Comparison of ENCODE assay signal across 8 cellular contexts in the genomic region with DNA sequence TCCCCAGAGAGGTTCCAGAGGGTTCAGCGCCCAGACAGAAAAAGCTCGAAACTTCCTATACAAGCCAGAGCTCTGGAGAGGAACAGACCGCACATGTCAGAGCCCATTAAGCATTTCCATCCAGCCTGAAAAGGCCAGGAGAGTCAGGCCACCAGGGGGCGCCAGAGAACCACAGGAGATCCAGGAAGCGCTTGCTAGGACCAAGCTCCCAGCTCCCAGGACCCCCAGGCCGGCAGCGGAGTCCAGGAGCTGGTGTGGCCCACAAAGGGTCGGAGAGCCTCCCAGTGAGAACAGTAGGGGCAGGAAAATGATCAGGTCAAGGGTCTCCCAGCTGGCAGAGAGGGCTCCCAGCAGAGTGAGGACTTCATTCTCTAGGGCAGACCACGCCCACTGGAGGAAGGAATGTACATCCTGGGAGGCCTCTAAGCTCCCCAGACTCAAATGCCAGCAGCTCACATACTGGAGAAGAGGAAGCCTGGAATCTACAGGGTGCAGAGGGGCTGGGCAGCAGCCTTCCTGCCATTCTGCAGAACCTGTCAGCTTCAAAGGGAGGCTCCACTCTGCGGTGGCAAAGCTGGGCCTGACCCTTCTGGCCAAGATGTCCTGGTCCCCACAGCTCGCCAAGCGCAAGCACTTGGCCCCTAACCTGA. TPM values are rescaled to one million over a fixed set of nuclear protein-coding genes. Genes with fewer than 3 reads are reported as not detected.
DNase-seq lines count a peak whose midpoint lies in the region; ATAC-seq and TF ChIP-seq lines count a peak whose summit lies in the region.

No MANE protein-coding gene starts in this region.

- TF ChIP-seq CTCF in GM12801 (IDR thresholded peaks at IDR 0.05; ENCODE audit: extremely low read depth, insufficient read length) = peak; percentile 39
- TF ChIP-seq CTCF in osteoblast (IDR thresholded peaks at IDR 0.05; ENCODE audit: extremely low read depth, low read depth, low read length) = peak; percentile 98

- no peak for ATAC-seq in HG03108 (IDR thresholded peaks at IDR 0.05; ENCODE audit: unreplicated experiment)

- no peak overlapping the region for H3K27ac ChIP-seq in osteoblast (ENCODE audit: low read depth, low read length)

- H2AFZ ChIP-seq in osteoblast (ENCODE audit: low read length) = peak overlapping the region; percentile 93

- peaks cover 14% of the 10 kb centered on the region for H3K4me1 ChIP-seq in osteoblast (ENCODE audit: insufficient read depth, low read length)

- H3K27me3 ChIP-seq in osteoblast (ENCODE audit: insufficient read depth, low read length) = no peaks in the 10 kb centered on the region

- H3K4me3 ChIP-seq in osteoblast (ENCODE audit: insufficient read depth, low read length) = peak overlapping the region; percentile 65

- H3K4me2 ChIP-seq in osteoblast (ENCODE audit: insufficient read depth, low read length) = peak overlapping the region; percentile 83

- peaks cover 6% of the 10 kb centered on the region for H3K36me3 ChIP-seq in osteoblast (ENCODE audit: insufficient read depth, low read length)

- no peaks in the 10 kb centered on the region for H3K79me2 ChIP-seq in osteoblast (ENCODE audit: insufficient read depth, low read length)

- H4K20me1 ChIP-seq in osteoblast (ENCODE audit: insufficient read depth, low read length) = no peaks in the 10 kb centered on the region

- no peaks in the 10 kb centered on the region for H3K9me3 ChIP-seq in osteoblast (ENCODE audit: low read depth, low read length)

- DNase-seq in NAMALWA (ENCODE audit: low spot score) (peak; percentile 91), SK-N-DZ (ENCODE audit: low spot score) (peak; percentile 92), glomerular visceral epithelial cell (ENCODE audit: extremely low spot score) (peak; percentile 87), osteoblast (ENCODE audit: insufficient read length, low spot score, missing footprints) (peak; percentile 97), superior temporal gyrus (ENCODE audit: extremely low spot score) (peak; percentile 95)
- peak; percentile 92 for DNase-seq in activated naive CD4-positive, alpha-beta T cell treated with Interleukin-2 at 50 U/mL for 16 hours

RNA-seq across cellular contexts. Expression of a gene that starts 2.1 kb away (rescaled TPM):
- 0.08 and 0.15 TPM in 2 replicates for polyA plus RNA-seq in SK-N-DZ (2014; cell fraction: cytosol; rRNA removed)
- polyA plus RNA-seq in SK-N-DZ (2014; cell fraction: nucleus; rRNA removed) = 1.2 and 2.0 TPM in 2 replicates
- total RNA-seq in osteoblast = 0.29 and 0.36 TPM in 2 replicates

RNA-seq across cellular contexts. Expression of a gene that starts 8.6 kb away (rescaled TPM):
- polyA plus RNA-seq in SK-N-DZ (2014; cell fraction: cytosol; rRNA removed) = 197 and 212 TPM in 2 replicates
- polyA plus RNA-seq in SK-N-DZ (2014; cell fraction: nucleus; rRNA removed) = 97.5 and 142 TPM in 2 replicates
- total RNA-seq in osteoblast = 56.1 and 58.0 TPM in 2 replicates
